ENCODE assay signal across 1 cellular context in genomic region chr13:51556740-51557139, GRCh38.
TF ChIP-seq lines count a peak whose summit lies in the region.

No MANE protein-coding gene starts in this region.

TF ChIP-seq in GM23338, 12 proteins besides CTCF, POLR2A, EP300 and RAD21 (continued from another document):
- no peak for TF ChIP-seq REST (IDR thresholded peaks at IDR 0.05; ENCODE audit: unreplicated experiment)
- no peak for TF ChIP-seq ETS1 (IDR thresholded peaks at IDR 0.05)
- no peak for TF ChIP-seq ZNF462 (CRISPR knock-in tag; IDR thresholded peaks at IDR 0.05)
- TF ChIP-seq ZNF114 (CRISPR knock-in tag; IDR thresholded peaks at IDR 0.05), result no peak
